In genomic region chr5:1430121-1430795, GRCh38 we compare ENCODE assay signal across 18 cellular contexts. TPM values are rescaled to one million over a fixed set of nuclear protein-coding genes. Genes with fewer than 3 reads are reported as not detected.
DNase-seq lines count a peak whose midpoint lies in the region; ATAC-seq, FAIRE-seq and TF ChIP-seq lines count a peak whose summit lies in the region.
"Had no signal": no experiment of that assay in that cellular context is flagged by ENCODE, and none has a peak within 500 bp of the region (broad histone marks: within the 10 kb centered on the region; RNA-seq: fewer than 3 reads in every experiment).

No MANE protein-coding gene starts in this region.

- no peak overlapping the region for H3K27ac Mint-ChIP-seq in stimulated activated naive CD8-positive, alpha-beta T cell treated with anti-CD3 and anti-CD28 coated beads, Interleukin-15, amount 100 ng/mL, for 72 hours
- H3K27ac Mint-ChIP-seq: B cell; CD4-positive, CD25-positive, alpha-beta regulatory T cell had no signal

- CTCF ChIA-PET in HepG2 (lab: Yijun Ruan, JAX; ENCODE audit: low intra/inter-chr PET ratio, low total read pairs), result no interaction called here

- intact Hi-C loops in right lobe of liver (cut with DNase I), result no loop called here
- intact Hi-C loops in HepG2 (cut with micrococcal nuclease; ENCODE audit: unreplicated experiment), result no loop called here
- intact Hi-C loops in upper lobe of right lung (cut with DNase I), result no loop called here

- no peaks in the 10 kb centered on the region for H3K27me3 ChIP-seq in right lobe of liver
- peaks cover 1 to 34% of the 10 kb centered on the region in 2 experiments for H3K27me3 ChIP-seq in HepG2 (ENCODE audit: control insufficient read depth in 1 of 2, insufficient read depth in 2 of 2, low read length in 2 of 2)
- no peaks in the 10 kb centered on the region for H3K27me3 ChIP-seq in upper lobe of right lung

- 73% methylated on average over 18 of the region's 26 CpGs for whole genome bisulfite sequencing in right lobe of liver (ENCODE audit: insufficient coverage, low coverage, low lambda C conversion rate, missing lambda C conversion rate)
- WGBS in HepG2 (ENCODE audit: low lambda C conversion rate), result 26% methylated on average over 20 of the region's 26 CpGs

- DNase-seq in right lobe of liver (peak; percentile 7 to 39 (median 28)), HepG2 (ENCODE audit: low spot score) (no peak), ecto neural progenitor cell (ENCODE audit: low spot score) (peak; percentile 35), mesenteric fat pad (ENCODE audit: low spot score) (peak; percentile 78), upper lobe of right lung (peak; percentile 50)
- DNase-seq in stimulated activated CD4-positive, alpha-beta T cell treated with anti-CD3 and anti-CD28 coated beads, Interleukin-2, amount 100 ng/mL, for 24 hours, result no peak
- DNase-seq in stimulated activated naive CD8-positive, alpha-beta T cell treated with anti-CD3 and anti-CD28 coated beads, Interleukin-15, amount 100 ng/mL, for 72 hours, result no peak
- DNase-seq: CD4-positive, CD25-positive, alpha-beta regulatory T cell; NCI-H1105 treated with DMSO at 0.1 percent for 48 hours; NCI-H1694 treated with DMSO at 0.1 percent for 48 hours; NCI-H2107; NCI-H226; NCI-H524 treated with DMSO at 0.1 percent for 48 hours had no signal

- TF ChIP-seq EP300 in HepG2 (IDR thresholded peaks at IDR 0.05; ENCODE audit: low read depth in 2 of 2, low read length in 2 of 2), result no peak
- TF ChIP-seq EP300 in HepG2 (CRISPR knock-in tag; IDR thresholded peaks at IDR 0.05; ENCODE audit: borderline replicate concordance), result no peak

- TF ChIP-seq POLR2A in right lobe of liver (IDR thresholded peaks at IDR 0.05), result no peak
- no peak for TF ChIP-seq POLR2A in HepG2 (IDR thresholded peaks at IDR 0.05; ENCODE audit: insufficient read depth in 1 of 2, low read depth in 2 of 2, low read length in 2 of 2)

- no peak overlapping the region for H3K4me2 ChIP-seq in HepG2 (ENCODE audit: low read depth, low read length)

- no TSS peak for BruUV-seq in HepG2 (replicated peaks; lab: Mats Ljungman, UMichigan)

- no peak overlapping the region for H3K4me3 Mint-ChIP-seq in stimulated activated naive CD8-positive, alpha-beta T cell treated with anti-CD3 and anti-CD28 coated beads, Interleukin-15, amount 100 ng/mL, for 72 hours
- H3K4me3 Mint-ChIP-seq: B cell; CD4-positive, CD25-positive, alpha-beta regulatory T cell had no signal

- H3K9me3 ChIP-seq in right lobe of liver (peaks cover 0 to 8% (median 0%) of the 10 kb centered on the region in 4 donors), HepG2 (ENCODE audit: low read length) (peaks cover 7% of the 10 kb centered on the region; the same call in 1 of the 2 replicates), upper lobe of right lung (peaks cover 21% of the 10 kb centered on the region)

- no peak overlapping the region for H2AFZ ChIP-seq in HepG2 (ENCODE audit: low read length)

- POLR2A ChIA-PET in HepG2 (lab: Yijun Ruan, JAX), result no interaction called here

- no peaks in the 10 kb centered on the region for H3K4me1 Mint-ChIP-seq in stimulated activated naive CD8-positive, alpha-beta T cell treated with anti-CD3 and anti-CD28 coated beads, Interleukin-15, amount 100 ng/mL, for 72 hours
- H3K4me1 Mint-ChIP-seq: B cell; CD4-positive, CD25-positive, alpha-beta regulatory T cell had no signal

- ATAC-seq in right lobe of liver, result no peak
- no peak for ATAC-seq in HepG2
- no peak for ATAC-seq in upper lobe of right lung
- ATAC-seq in stimulated activated naive CD8-positive, alpha-beta T cell treated with anti-CD3 and anti-CD28 coated beads, Interleukin-15, amount 100 ng/mL, for 72 hours, result no peak
- ATAC-seq in HG03095 (IDR thresholded peaks at IDR 0.05; ENCODE audit: unreplicated experiment), result no peak
- ATAC-seq: Right ventricle myocardium inferior had no signal

- H3K4me3 ChIP-seq in right lobe of liver (no peak overlapping the region), HepG2 (replicated peaks in 1 of 3; ENCODE audit: insufficient read depth in 1 of 3, low read depth in 2 of 3, low read length in 3 of 3) (no peak overlapping the region), upper lobe of right lung (no peak overlapping the region)

- TF ChIP-seq RAD21 in HepG2 (CRISPR knock-in tag; IDR thresholded peaks at IDR 0.05), result no peak

- no peak for FAIRE-seq in HepG2 (lab: Jason Lieb, UNC)
- FAIRE-seq: H54 had no signal

- no peaks in the 10 kb centered on the region for H3K4me1 ChIP-seq in right lobe of liver
- H3K4me1 ChIP-seq in HepG2 (ENCODE audit: insufficient read depth, low read length), result no peaks in the 10 kb centered on the region
- H3K4me1 ChIP-seq in upper lobe of right lung, result no peaks in the 10 kb centered on the region
- H3K4me1 ChIP-seq: Caco-2 had no signal

- H3K27me3 Mint-ChIP-seq in stimulated activated naive CD8-positive, alpha-beta T cell treated with anti-CD3 and anti-CD28 coated beads, Interleukin-15, amount 100 ng/mL, for 72 hours, result peaks cover 20% of the 10 kb centered on the region
- H3K27me3 Mint-ChIP-seq: CD4-positive, CD25-positive, alpha-beta regulatory T cell had no signal

- H3K36me3 ChIP-seq in right lobe of liver (no peaks in the 10 kb centered on the region), HepG2 (replicated peaks in 1 of 2; ENCODE audit: control insufficient read depth in 1 of 2, insufficient read depth in 2 of 2, low read length in 2 of 2) (no peaks in the 10 kb centered on the region), upper lobe of right lung (no peaks in the 10 kb centered on the region)

- peaks cover 35 to 62% of the 10 kb centered on the region in 2 donors for H3K9me3 Mint-ChIP-seq in stimulated activated naive CD8-positive, alpha-beta T cell treated with anti-CD3 and anti-CD28 coated beads, Interleukin-15, amount 100 ng/mL, for 72 hours

- no peak for TF ChIP-seq CTCF in right lobe of liver (IDR thresholded peaks at IDR 0.05)
- no peak for TF ChIP-seq CTCF in HepG2 (CRISPR knock-in tag; IDR thresholded peaks at IDR 0.05)
- TF ChIP-seq CTCF in upper lobe of right lung (IDR thresholded peaks at IDR 0.05), result no peak

- no peaks in the 10 kb centered on the region for H4K20me1 ChIP-seq in HepG2 (ENCODE audit: insufficient read depth, low read length)

- in situ Hi-C loops in HepG2 (cut with HindIII; ENCODE audit: extremely low pct_ligation_motif_present, low pct_unique_long_range_greater_than_20kb), result no loop called here

- H3K27ac ChIP-seq in right lobe of liver, result no peak overlapping the region
- no peak overlapping the region for H3K27ac ChIP-seq in HepG2 (ENCODE audit: extremely low read length, insufficient read depth, low read length)
- H3K27ac ChIP-seq in upper lobe of right lung, result no peak overlapping the region

- H3K9ac ChIP-seq in HepG2 (ENCODE audit: insufficient read depth, low read depth, low read length), result no peak overlapping the region

- no peaks in the 10 kb centered on the region for H3K79me2 ChIP-seq in HepG2 (ENCODE audit: insufficient read depth, low read length)

TF ChIP-seq in HepG2, 621 proteins besides CTCF, POLR2A, EP300 and RAD21:
- TF ChIP-seq JUNB (CRISPR knock-in tag; IDR thresholded peaks at IDR 0.05; ENCODE audit: borderline replicate concordance) (no peak), HNRNPL (IDR thresholded peaks at IDR 0.05; ENCODE audit: low read depth, low read length) (no peak), RFX5 (IDR thresholded peaks at IDR 0.05; ENCODE audit: low read depth, low read length) (no peak), CCAR2 (optimal IDR thresholded peaks at IDR 0.05; ENCODE audit: low read depth, low read length) (no peak), CAMTA2 (CRISPR knock-in tag; IDR thresholded peaks at IDR 0.05; ENCODE audit: borderline replicate concordance) (no peak), RBFOX2 (IDR thresholded peaks at IDR 0.05; ENCODE audit: low read depth, low read length) (no peak), IKZF1 (IDR thresholded peaks at IDR 0.05) (no peak), ZNF644 (CRISPR knock-in tag; IDR thresholded peaks at IDR 0.05; ENCODE audit: low read depth) (no peak), ZNF75D (CRISPR knock-in tag; IDR thresholded peaks at IDR 0.05; ENCODE audit: borderline replicate concordance) (no peak), ZNF260 (CRISPR knock-in tag; IDR thresholded peaks at IDR 0.05; ENCODE audit: borderline replicate concordance, low read depth) (no peak), SRY (CRISPR knock-in tag; IDR thresholded peaks at IDR 0.05) (no peak), KDM2A (CRISPR knock-in tag; IDR thresholded peaks at IDR 0.05; ENCODE audit: borderline replicate concordance, low read depth) (no peak), ZKSCAN8 (CRISPR knock-in tag; IDR thresholded peaks at IDR 0.05; ENCODE audit: borderline replicate concordance) (no peak)

RNA-seq across cellular contexts. Expression of gene SLC6A3, which starts 15.0 kb away (rescaled TPM):
- total RNA-seq in right lobe of liver (not detected), HepG2 (2016; rRNA removed; fragmentation: Illumina TruSeq; extraction: Trizol) (not detected in 2 replicates), mesenteric fat pad (not detected), upper lobe of right lung (0.52 TPM)
- total RNA-seq in HepG2 (2016; cell fraction: cytosol; rRNA removed; fragmentation: Illumina TruSeq; extraction: Trizol; ENCODE audit: low read depth), result not detected in 2 replicates
- not detected in 2 replicates for total RNA-seq in HepG2 (2016; cell fraction: insoluble cytoplasmic fraction; rRNA removed; fragmentation: Illumina TruSeq; extraction: Trizol)
- not detected in 2 replicates for total RNA-seq in HepG2 (2016; cell fraction: membrane; rRNA removed; fragmentation: Illumina TruSeq; extraction: Trizol)
- total RNA-seq in HepG2 (2016; cell fraction: nucleus; rRNA removed; fragmentation: Illumina TruSeq; extraction: Trizol), result not detected in 2 replicates
- 0.01 and 0.12 TPM in 2 replicates for polyA plus RNA-seq in HepG2 (2011; rRNA removed)
- 0.03 and 0.06 TPM in 2 replicates for polyA plus RNA-seq in HepG2 (2011; cell fraction: cytosol; rRNA removed)
- 0.18 and 0.36 TPM in 2 replicates for polyA plus RNA-seq in HepG2 (2011; cell fraction: nucleus; rRNA removed)
- polyA plus RNA-seq in HepG2 (2012), result 0.15 and 0.17 TPM in 2 replicates
- not detected in 2 replicates for polyA plus RNA-seq in HepG2 (2016; cell fraction: cytosol; fragmentation: Illumina TruSeq; extraction: Trizol; ENCODE audit: low read depth)
- not detected in 2 replicates for polyA plus RNA-seq in HepG2 (2016; cell fraction: insoluble cytoplasmic fraction; fragmentation: Illumina TruSeq; extraction: Trizol; ENCODE audit: low read depth)
- not detected in 2 replicates for polyA plus RNA-seq in HepG2 (2016; cell fraction: membrane; fragmentation: Illumina TruSeq; extraction: Trizol; ENCODE audit: low read depth)
- not detected in 2 replicates for polyA plus RNA-seq in HepG2 (2016; cell fraction: nucleus; fragmentation: Illumina TruSeq; extraction: Trizol; ENCODE audit: insufficient read depth, low read depth)
- polyA minus RNA-seq in HepG2 (2011; rRNA and poly(A)+ RNA removed; ENCODE audit: low replicate concordance), result 0.12 and 0.14 TPM in 2 replicates
- not detected in 2 replicates for polyA minus RNA-seq in HepG2 (2011; cell fraction: cytosol; rRNA and poly(A)+ RNA removed)
- 0.12 TPM in 1 of 2 replicates, not detected in the other for polyA minus RNA-seq in HepG2 (2011; cell fraction: nucleus; rRNA and poly(A)+ RNA removed)
- total RNA-seq: Caco-2; CD4-positive, CD25-positive, alpha-beta regulatory T cell; Right ventricle myocardium inferior had no signal

Comparison
In these comparisons a context has a peak if more than half of its experiments do, and no peak if none do; other contexts are left out.
1. DNase-seq: peak in right lobe of liver (3 of 3), ecto neural progenitor cell (single experiment), mesenteric fat pad (single experiment) and upper lobe of right lung (single experiment); none in HepG2 (single experiment), stimulated activated CD4-positive, alpha-beta T cell treated with anti-CD3 and anti-CD28 coated beads, Interleukin-2, amount 100 ng/mL, for 24 hours (0 of 2) and stimulated activated naive CD8-positive, alpha-beta T cell treated with anti-CD3 and anti-CD28 coated beads, Interleukin-15, amount 100 ng/mL, for 72 hours (0 of 2).